In the genomic region with DNA sequence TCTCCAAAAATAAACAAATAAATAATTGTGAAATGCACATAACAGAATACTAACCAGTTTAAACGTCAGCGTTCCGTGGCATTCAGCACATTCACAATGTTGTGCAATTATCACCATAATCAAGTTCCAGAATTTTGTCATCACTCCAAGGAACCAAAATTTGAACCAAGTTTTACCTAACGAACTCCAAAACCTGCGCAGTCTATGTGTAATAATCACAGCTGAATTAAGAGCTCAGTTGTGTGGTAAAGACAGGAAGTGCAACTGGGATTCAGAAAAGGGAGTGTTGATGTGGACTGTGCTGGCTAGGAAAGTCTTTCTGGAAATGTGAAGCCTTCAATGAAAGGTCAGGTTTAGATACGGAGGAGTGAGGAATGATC, we compare ENCODE assay signal across 1 cellular context.
TF ChIP-seq lines count a peak whose summit lies in the region.

No MANE protein-coding gene starts in this region.

TF ChIP-seq in WTC11, 78 proteins besides CTCF, POLR2A, EP300 and RAD21 (continued from another document):
- TF ChIP-seq, protein P1, sequence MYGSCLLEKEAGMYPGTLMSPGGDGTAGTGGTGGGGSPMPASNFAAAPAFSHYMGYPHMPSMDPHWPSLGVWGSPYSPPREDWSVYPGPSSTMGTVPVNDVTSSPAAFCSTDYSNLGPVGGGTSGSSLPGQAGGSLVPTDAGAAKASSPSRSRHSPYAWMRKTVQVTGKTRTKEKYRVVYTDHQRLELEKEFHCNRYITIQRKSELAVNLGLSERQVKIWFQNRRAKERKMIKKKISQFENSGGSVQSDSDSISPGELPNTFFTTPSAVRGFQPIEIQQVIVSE (CRISPR knock-in tag; IDR thresholded peaks at IDR 0.05; ENCODE audit: borderline replicate concordance) = no peak
- TF ChIP-seq, protein P2, sequence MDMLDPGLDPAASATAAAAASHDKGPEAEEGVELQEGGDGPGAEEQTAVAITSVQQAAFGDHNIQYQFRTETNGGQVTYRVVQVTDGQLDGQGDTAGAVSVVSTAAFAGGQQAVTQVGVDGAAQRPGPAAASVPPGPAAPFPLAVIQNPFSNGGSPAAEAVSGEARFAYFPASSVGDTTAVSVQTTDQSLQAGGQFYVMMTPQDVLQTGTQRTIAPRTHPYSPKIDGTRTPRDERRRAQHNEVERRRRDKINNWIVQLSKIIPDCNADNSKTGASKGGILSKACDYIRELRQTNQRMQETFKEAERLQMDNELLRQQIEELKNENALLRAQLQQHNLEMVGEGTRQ (CRISPR knock-in tag; IDR thresholded peaks at IDR 0.05) = no peak
- TF ChIP-seq ZNF263 (CRISPR knock-in tag; IDR thresholded peaks at IDR 0.05; ENCODE audit: low read depth) = no peak
- no peak for TF ChIP-seq ZBTB21 (CRISPR knock-in tag; IDR thresholded peaks at IDR 0.05; ENCODE audit: borderline replicate concordance)
- no peak for TF ChIP-seq CBFB (CRISPR knock-in tag; IDR thresholded peaks at IDR 0.05; ENCODE audit: low read depth)
- TF ChIP-seq PRRX2 (CRISPR knock-in tag; IDR thresholded peaks at IDR 0.05) = no peak
- TF ChIP-seq, protein P3, sequence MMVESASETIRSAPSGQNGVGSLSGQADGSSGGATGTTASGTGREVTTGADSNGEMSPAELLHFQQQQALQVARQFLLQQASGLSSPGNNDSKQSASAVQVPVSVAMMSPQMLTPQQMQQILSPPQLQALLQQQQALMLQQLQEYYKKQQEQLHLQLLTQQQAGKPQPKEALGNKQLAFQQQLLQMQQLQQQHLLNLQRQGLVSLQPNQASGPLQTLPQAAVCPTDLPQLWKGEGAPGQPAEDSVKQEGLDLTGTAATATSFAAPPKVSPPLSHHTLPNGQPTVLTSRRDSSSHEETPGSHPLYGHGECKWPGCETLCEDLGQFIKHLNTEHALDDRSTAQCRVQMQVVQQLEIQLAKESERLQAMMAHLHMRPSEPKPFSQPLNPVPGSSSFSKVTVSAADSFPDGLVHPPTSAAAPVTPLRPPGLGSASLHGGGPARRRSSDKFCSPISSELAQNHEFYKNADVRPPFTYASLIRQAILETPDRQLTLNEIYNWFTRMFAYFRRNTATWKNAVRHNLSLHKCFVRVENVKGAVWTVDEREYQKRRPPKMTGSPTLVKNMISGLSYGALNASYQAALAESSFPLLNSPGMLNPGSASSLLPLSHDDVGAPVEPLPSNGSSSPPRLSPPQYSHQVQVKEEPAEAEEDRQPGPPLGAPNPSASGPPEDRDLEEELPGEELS (CRISPR knock-in tag; IDR thresholded peaks at IDR 0.05) = no peak
- TF ChIP-seq, protein P4, sequence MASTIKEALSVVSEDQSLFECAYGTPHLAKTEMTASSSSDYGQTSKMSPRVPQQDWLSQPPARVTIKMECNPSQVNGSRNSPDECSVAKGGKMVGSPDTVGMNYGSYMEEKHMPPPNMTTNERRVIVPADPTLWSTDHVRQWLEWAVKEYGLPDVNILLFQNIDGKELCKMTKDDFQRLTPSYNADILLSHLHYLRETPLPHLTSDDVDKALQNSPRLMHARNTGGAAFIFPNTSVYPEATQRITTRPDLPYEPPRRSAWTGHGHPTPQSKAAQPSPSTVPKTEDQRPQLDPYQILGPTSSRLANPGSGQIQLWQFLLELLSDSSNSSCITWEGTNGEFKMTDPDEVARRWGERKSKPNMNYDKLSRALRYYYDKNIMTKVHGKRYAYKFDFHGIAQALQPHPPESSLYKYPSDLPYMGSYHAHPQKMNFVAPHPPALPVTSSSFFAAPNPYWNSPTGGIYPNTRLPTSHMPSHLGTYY (CRISPR knock-in tag; IDR thresholded peaks at IDR 0.05) = no peak
- TF ChIP-seq JAZF1 (CRISPR knock-in tag; IDR thresholded peaks at IDR 0.05) = no peak
- TF ChIP-seq ZNF317 (CRISPR knock-in tag; IDR thresholded peaks at IDR 0.05; ENCODE audit: borderline replicate concordance, low read depth) = no peak
- TF ChIP-seq HMGA2 (CRISPR knock-in tag; IDR thresholded peaks at IDR 0.05) = no peak
